ENCODE assay signal across 8 cellular contexts in genomic region chr6:20534295-20534897, GRCh38. TPM values are rescaled to one million over a fixed set of nuclear protein-coding genes. Genes with fewer than 3 reads are reported as not detected.
DNase-seq lines count a peak whose midpoint lies in the region; ATAC-seq, FAIRE-seq and TF ChIP-seq lines count a peak whose summit lies in the region.

Gene CDKAL1 (plus strand): TSS chr6:20534457. CDS start chr6:20546351, 11,894 bp downstream.

- no peaks in the 10 kb centered on the region for H3K9me3 ChIP-seq in OCI-LY7 (ENCODE audit: low read length)
- no peaks in the 10 kb centered on the region for H3K9me3 ChIP-seq in mucosa of descending colon

- peaks cover 32% of the 10 kb centered on the region; the same call in 1 of the 2 replicates for H3K79me2 ChIP-seq in OCI-LY7 (ENCODE audit: insufficient read depth, low read depth, low read length)

- H2AFZ ChIP-seq in OCI-LY7 (ENCODE audit: low read length): peak within 1 kb of the TSS; percentile 97

- H3K27ac ChIP-seq in OCI-LY7 (ENCODE audit: low read depth, low read length, poor library complexity, severe bottlenecking) (peak within 1 kb of the TSS; percentile 65), epithelial cell of prostate (peak within 1 kb of the TSS; percentile 62)

- intact Hi-C loops in OCI-LY7 (cut with micrococcal nuclease; ENCODE audit: unreplicated experiment) (no loop called here), mucosa of descending colon (cut with DNase I, micrococcal nuclease) (no loop called here)

- CTCF ChIA-PET in OCI-LY7 (lab: Charles Lee; ENCODE audit: unreplicated experiment): no interaction called here

- TF ChIP-seq CTCF in D721Med (IDR thresholded peaks at IDR 0.05; ENCODE audit: insufficient read depth, missing control alignments) (no peak), OCI-LY7 (conservative IDR thresholded peaks at IDR 0.05; ENCODE audit: low read length) (no peak), mucosa of descending colon (IDR thresholded peaks at IDR 0.05) (no peak)

- BruUV-seq in OCI-LY7 (replicated peaks; lab: Mats Ljungman, UMichigan): no TSS peak

- POLR2A ChIA-PET in OCI-LY7 (lab: Charles Lee): interaction anchor here (0.6 to 4.0 kb wide), 4 partner anchors 130 to 1131 kb away, joined by 3 to 17 read pairs (median 4); partner anchors contain the start of gene SOX4

- H3K36me3 ChIP-seq in OCI-LY7 (ENCODE audit: insufficient read depth, low read length): peaks cover 31% of the 10 kb centered on the region; the same call in 1 of the 2 replicates
- no peaks in the 10 kb centered on the region for H3K36me3 ChIP-seq in mucosa of descending colon (ENCODE audit: low read depth)

- H4K20me1 ChIP-seq in OCI-LY7 (ENCODE audit: insufficient read depth, low read length): no peaks in the 10 kb centered on the region

- FAIRE-seq in D721Med (lab: Jason Lieb, UNC): peak; percentile 70

- H3K4me2 ChIP-seq in OCI-LY7 (ENCODE audit: low read length): peak within 1 kb of the TSS; percentile 75

- DNase-seq in D721Med (ENCODE audit: insufficient read length, low spot score) (no peak), HuH-7.5 (ENCODE audit: low spot score) (peak; percentile 15), OCI-LY7 (ENCODE audit: low spot score) (peak; percentile 92), activated T-cell treated with anti-CD3 and anti-CD28 coated beads for 1 hour (ENCODE audit: low read depth) (peak; percentile 82), epithelial cell of prostate (ENCODE audit: low read depth, low spot score) (peak; percentile 64), mucosa of descending colon (peak; percentile 88 to 94 (median 90))
- DNase-seq in stimulated activated CD8-positive, alpha-beta memory T cell treated with anti-CD3 and anti-CD28 coated beads, Interleukin-4, amount 100 ng/mL, for 24 hours (ENCODE audit: low read depth): peak; percentile 84

- H3K4me3 ChIP-seq in OCI-LY7 (ENCODE audit: low read depth, low read length, poor library complexity, severe bottlenecking) (peak within 1 kb of the TSS; percentile 94), mucosa of descending colon (peak within 1 kb of the TSS; percentile 78)

- peaks cover 14% of the 10 kb centered on the region for H3K4me1 ChIP-seq in OCI-LY7 (ENCODE audit: insufficient read depth, low read length, poor library complexity, severe bottlenecking)
- peaks cover 6% of the 10 kb centered on the region for H3K4me1 ChIP-seq in mucosa of descending colon (ENCODE audit: low read depth)

- H3K9me2 ChIP-seq in OCI-LY7 (ENCODE audit: insufficient read depth, low read length): no peaks in the 10 kb centered on the region

- ATAC-seq in GM21526 (IDR thresholded peaks at IDR 0.05; ENCODE audit: low FRiP score, unreplicated experiment) (peak; percentile 78), mucosa of descending colon (peak; percentile 99)

RNA-seq across cellular contexts. Expression of gene CDKAL1, which starts in this region (rescaled TPM):
- total RNA-seq in OCI-LY7 (2014; rRNA removed; shearing (Covaris generic)): 19.9 and 21.6 TPM in 2 replicates
- 20.3 and 21.1 TPM in 2 replicates for total RNA-seq in OCI-LY7 (2022)
- total RNA-seq in mucosa of descending colon: 10 to 100 TPM; 13.4 to 15.5 (median 15.3) TPM
